8 cellular contexts compared by ENCODE assay signal in genomic region chr4:74157743-74158560, GRCh38. TPM values are rescaled to one million over a fixed set of nuclear protein-coding genes. Genes with fewer than 3 reads are reported as not detected.
A peak's percentile ranks its signal among the peaks of the same experiment; 100 is the strongest.
DNase-seq lines count a peak whose midpoint lies in the region; ATAC-seq and TF ChIP-seq lines count a peak whose summit lies in the region.

Gene MTHFD2L (plus strand): TSS chr4:74158118. CDS start chr4:74158139, 21 bp downstream.

- H3K9ac ChIP-seq in Loucy (ENCODE audit: low read depth, low read length, poor library complexity, severe bottlenecking) (peak within 1 kb of the TSS; percentile 82), neural cell (ENCODE audit: low read length) (peak within 1 kb of the TSS; percentile 82)

- TF ChIP-seq EP300 in neural cell (conservative IDR thresholded peaks at IDR 0.05; ENCODE audit: poor library complexity, severe bottlenecking) = peak; percentile 12

- H3K4me1 ChIP-seq in Loucy (ENCODE audit: insufficient read depth, low read length, poor library complexity, severe bottlenecking) = peaks cover 41% of the 10 kb centered on the region

- no peaks in the 10 kb centered on the region for H3K9me2 ChIP-seq in Loucy (replicated peaks; ENCODE audit: low read depth, low read length)
- no peaks in the 10 kb centered on the region for H3K9me2 ChIP-seq in neural cell (ENCODE audit: insufficient read depth, low read length)

- H3K4me2 ChIP-seq in Loucy (ENCODE audit: low read depth, low read length, poor library complexity, severe bottlenecking) = peak within 1 kb of the TSS; percentile 91
- H3K4me2 ChIP-seq in neural cell (ENCODE audit: low read length) = peak within 1 kb of the TSS; percentile 82

- in situ Hi-C loops in G401 (cut with HindIII; ENCODE audit: low sequenced_read_pairs) = no loop called here

- H3K4me3 Mint-ChIP-seq in stimulated activated naive CD8-positive, alpha-beta T cell treated with anti-CD3 and anti-CD28 coated beads, Interleukin-15, amount 100 ng/mL, for 72 hours = peak within 1 kb of the TSS; percentile 91 to 95

- H3F3A ChIP-seq in Loucy (ENCODE audit: low read depth) = no peaks in the 10 kb centered on the region; the same call in 1 of the 2 replicates
- H3F3A ChIP-seq in neural cell (ENCODE audit: insufficient read depth, low read length, poor library complexity, severe bottlenecking) = no peaks in the 10 kb centered on the region

- ATAC-seq in stimulated activated naive CD8-positive, alpha-beta T cell treated with anti-CD3 and anti-CD28 coated beads, Interleukin-15, amount 100 ng/mL, for 72 hours = peak; percentile 96

- H4K20me1 ChIP-seq in Loucy (ENCODE audit: insufficient read depth, low read length, poor library complexity, severe bottlenecking) (peaks cover 20% of the 10 kb centered on the region), neural cell (ENCODE audit: insufficient read depth) (no peaks in the 10 kb centered on the region)

- peak within 1 kb of the TSS; percentile 86 for H2AFZ ChIP-seq in Loucy (ENCODE audit: low read length)
- H2AFZ ChIP-seq in neural cell (ENCODE audit: low read depth, low read length) = peak within 1 kb of the TSS; percentile 54

- H3K9me3 ChIP-seq in Loucy (ENCODE audit: insufficient read depth, low read depth, low read length) (no peaks in the 10 kb centered on the region), neural cell (ENCODE audit: low read length) (no peaks in the 10 kb centered on the region)

- H3K4me3 ChIP-seq in H7 (ENCODE audit: insufficient read depth, low read depth, low read length) = peak within 1 kb of the TSS; percentile 70
- H3K4me3 ChIP-seq in Loucy (ENCODE audit: low read length, poor library complexity, severe bottlenecking) = peak within 1 kb of the TSS; percentile 89
- H3K4me3 ChIP-seq in fibroblast of villous mesenchyme (ENCODE audit: low read depth, low read length) = peak within 1 kb of the TSS; percentile 77
- peak within 1 kb of the TSS; percentile 76 for H3K4me3 ChIP-seq in neural cell (ENCODE audit: low read length)

- H3K27me3 ChIP-seq in H7 (ENCODE audit: control insufficient read depth, insufficient read depth, low read length) = no peaks in the 10 kb centered on the region
- no peaks in the 10 kb centered on the region for H3K27me3 ChIP-seq in Loucy (ENCODE audit: insufficient read depth, low read length, poor library complexity, severe bottlenecking)
- H3K27me3 ChIP-seq in neural cell (ENCODE audit: insufficient read depth, low read depth, low read length) = no peaks in the 10 kb centered on the region

- DNase-seq in G401 (ENCODE audit: low spot score) (peak; percentile 91), H7 (peak; percentile 93), SHP77 (lab: John Stamatoyannopoulos, UW) (peak; percentile 97 to 99), activated gamma-delta T cell (lab: John Stamatoyannopoulos, UW) (peak; percentile 63), fibroblast of villous mesenchyme (ENCODE audit: low read depth) (peak; percentile 93)
- peak; percentile 83 to 85 for DNase-seq in stimulated activated naive CD8-positive, alpha-beta T cell treated with anti-CD3 and anti-CD28 coated beads, Interleukin-15, amount 100 ng/mL, for 72 hours

- H3K4me1 Mint-ChIP-seq in stimulated activated naive CD8-positive, alpha-beta T cell treated with anti-CD3 and anti-CD28 coated beads, Interleukin-15, amount 100 ng/mL, for 72 hours = peaks cover 33% of the 10 kb centered on the region

- TF ChIP-seq RAD21 in neural cell (conservative IDR thresholded peaks at IDR 0.05) = no peak

- no peaks in the 10 kb centered on the region for H3K9me3 Mint-ChIP-seq in stimulated activated naive CD8-positive, alpha-beta T cell treated with anti-CD3 and anti-CD28 coated beads, Interleukin-15, amount 100 ng/mL, for 72 hours

- H3K36me3 ChIP-seq in H7 (replicated peaks; ENCODE audit: control insufficient read depth, insufficient read depth, low read length) = peaks cover 1% of the 10 kb centered on the region; the same call in 1 of the 2 replicates
- no peaks in the 10 kb centered on the region for H3K36me3 ChIP-seq in Loucy (ENCODE audit: insufficient read depth, low read length)
- peaks cover 7% of the 10 kb centered on the region for H3K36me3 ChIP-seq in neural cell (ENCODE audit: insufficient read depth, low read length)

- TF ChIP-seq CTCF in Loucy (conservative IDR thresholded peaks at IDR 0.05; ENCODE audit: low read length) (no peak), fibroblast of villous mesenchyme (IDR thresholded peaks at IDR 0.05; ENCODE audit: insufficient read depth, low read depth, low read length) (no peak), neural cell (IDR thresholded peaks at IDR 0.05; ENCODE audit: poor library complexity, severe bottlenecking) (no peak)

- peak within 1 kb of the TSS; percentile 98 for H3K27ac Mint-ChIP-seq in stimulated activated naive CD8-positive, alpha-beta T cell treated with anti-CD3 and anti-CD28 coated beads, Interleukin-15, amount 100 ng/mL, for 72 hours

- H3K79me2 ChIP-seq in Loucy (ENCODE audit: insufficient read depth, low read length) = peaks cover 56% of the 10 kb centered on the region
- H3K79me2 ChIP-seq in neural cell (replicated peaks; ENCODE audit: insufficient read depth, low read length) = peaks cover 15% of the 10 kb centered on the region

- peak within 1 kb of the TSS; percentile 68 for H3K27ac ChIP-seq in neural cell (ENCODE audit: low read length)

- H3K27me3 Mint-ChIP-seq in stimulated activated naive CD8-positive, alpha-beta T cell treated with anti-CD3 and anti-CD28 coated beads, Interleukin-15, amount 100 ng/mL, for 72 hours = peaks cover 6% of the 10 kb centered on the region

TF ChIP-seq in neural cell, 6 proteins besides CTCF, POLR2A, EP300 and RAD21:
- TF ChIP-seq EZH2 (IDR thresholded peaks at IDR 0.05; ENCODE audit: borderline replicate concordance, insufficient read depth, low read length, poor library complexity, severe bottlenecking) (no peak), POLR2AphosphoS5 (IDR thresholded peaks at IDR 0.05) (no peak), REST (IDR thresholded peaks at IDR 0.05; ENCODE audit: borderline replicate concordance) (peak; percentile 64), MXI1 (conservative IDR thresholded peaks at IDR 0.05; ENCODE audit: poor library complexity, severe bottlenecking) (peak; percentile 83), SMC3 (conservative IDR thresholded peaks at IDR 0.05; ENCODE audit: poor library complexity) (no peak), TAF1 (IDR thresholded peaks at IDR 0.05; ENCODE audit: low read depth) (peak; percentile 70)

RNA-seq across cellular contexts. Expression of gene MTHFD2L, which starts in this region (rescaled TPM):
- total RNA-seq in G401 (2014; rRNA removed; shearing (Covaris generic)) = 9.3 and 19.4 TPM in 2 replicates
- 6.6 and 7.9 TPM in 2 replicates for total RNA-seq in H7 (2014; rRNA removed; shearing (Covaris generic))
- total RNA-seq in fibroblast of villous mesenchyme = 7.4 and 16.8 TPM in 2 replicates
- polyA plus RNA-seq in neural cell = 33.5 and 43.5 TPM in 2 replicates
- polyA minus RNA-seq in neural cell = 61.1 and 63.6 TPM in 2 replicates

Comparison
In these comparisons a context has a peak if more than half of its experiments do, and no peak if none do; other contexts are left out.
1. Peak in every context shown above with its lines: DNase-seq, ATAC-seq, H3K4me3 ChIP-seq and H3K27ac ChIP-seq.